Comparison of ENCODE assay signal across 9 cellular contexts in genomic region chr7:27605689-27606269, GRCh38. TPM values are rescaled to one million over a fixed set of nuclear protein-coding genes. Genes with fewer than 3 reads are reported as not detected.
DNase-seq lines count a peak whose midpoint lies in the region; TF ChIP-seq lines count a peak whose summit lies in the region.
"Had no signal": no experiment of that assay in that cellular context is flagged by ENCODE, and none has a peak within 500 bp of the region (broad histone marks: within the 10 kb centered on the region; RNA-seq: fewer than 3 reads in every experiment).

No MANE protein-coding gene starts in this region.

- H2AFZ ChIP-seq in parathyroid adenoma, result no peak overlapping the region

- no peak overlapping the region for H3K4me3 ChIP-seq in colonic mucosa
- no peak overlapping the region for H3K4me3 ChIP-seq in parathyroid adenoma (ENCODE audit: low read depth, low read length)
- H3K4me3 ChIP-seq: ascending aorta had no signal

- H3K9me3 ChIP-seq in colonic mucosa (no peaks in the 10 kb centered on the region), parathyroid adenoma (ENCODE audit: control insufficient read depth, low read length) (no peaks in the 10 kb centered on the region)
- H3K9me3 ChIP-seq: ascending aorta had no signal

- H3K9ac ChIP-seq in colonic mucosa (ENCODE audit: low read depth in 2 of 2, low read length in 2 of 2) (no peak overlapping the region), parathyroid adenoma (no peak overlapping the region)

- H3K27ac ChIP-seq in colonic mucosa (no peak overlapping the region), parathyroid adenoma (no peak overlapping the region)
- H3K27ac ChIP-seq: ascending aorta had no signal

- DNase-seq in ELR (ENCODE audit: low read depth) (peak; percentile 76), NCI-H1105 treated with DMSO at 0.1 percent for 48 hours (lab: John Stamatoyannopoulos, UW) (peak; percentile 61), colonic mucosa (no peak), HuH-7 (ENCODE audit: low spot score) (no peak), amniotic stem cell (lab: John Stamatoyannopoulos, UW) (no peak), NOMO-1 (lab: John Stamatoyannopoulos, UW; ENCODE audit: unreplicated experiment in 2 of 2) (no peak), COLO668 (lab: John Stamatoyannopoulos, UW; ENCODE audit: unreplicated experiment) (no peak)

- H3K36me3 ChIP-seq in colonic mucosa (no peaks in the 10 kb centered on the region), parathyroid adenoma (ENCODE audit: control insufficient read depth, insufficient read depth, low read length) (no peaks in the 10 kb centered on the region)
- H3K36me3 ChIP-seq: ascending aorta had no signal

- no peaks in the 10 kb centered on the region for H3K79me2 ChIP-seq in parathyroid adenoma

- TF ChIP-seq CTCF in colonic mucosa (IDR thresholded peaks at IDR 0.05), result peak; percentile 39
- peak; percentile 25 for TF ChIP-seq CTCF in parathyroid adenoma (IDR thresholded peaks at IDR 0.05)

- no peak overlapping the region for H3K4me2 ChIP-seq in parathyroid adenoma (ENCODE audit: low read length)

- H3K27me3 ChIP-seq in colonic mucosa, result no peaks in the 10 kb centered on the region
- no peaks in the 10 kb centered on the region for H3K27me3 ChIP-seq in parathyroid adenoma (ENCODE audit: control insufficient read depth, insufficient read depth, low read length)
- H3K27me3 ChIP-seq: ascending aorta had no signal

- H3K4me1 ChIP-seq in colonic mucosa, result peaks cover 4% of the 10 kb centered on the region
- H3K4me1 ChIP-seq in parathyroid adenoma, result no peaks in the 10 kb centered on the region
- H3K4me1 ChIP-seq: ascending aorta had no signal

- intact Hi-C loops in colonic mucosa (cut with DNase I), result no loop called here

RNA-seq across cellular contexts. Expression of gene HIBADH, which starts 56.9 kb away (rescaled TPM):
- 10 to 100 TPM; 28.2 to 44.4 TPM for total RNA-seq in colonic mucosa

Comparison
In these comparisons a context has a peak if more than half of its experiments do, and no peak if none do; other contexts are left out.
1. DNase-seq: peak in ELR (single experiment) and NCI-H1105 treated with DMSO at 0.1 percent for 48 hours (single experiment); none in colonic mucosa (single experiment), HuH-7 (single experiment), amniotic stem cell (single experiment), NOMO-1 (0 of 2) and COLO668 (single experiment).